1 cellular context compared by ENCODE assay signal in the genomic region with DNA sequence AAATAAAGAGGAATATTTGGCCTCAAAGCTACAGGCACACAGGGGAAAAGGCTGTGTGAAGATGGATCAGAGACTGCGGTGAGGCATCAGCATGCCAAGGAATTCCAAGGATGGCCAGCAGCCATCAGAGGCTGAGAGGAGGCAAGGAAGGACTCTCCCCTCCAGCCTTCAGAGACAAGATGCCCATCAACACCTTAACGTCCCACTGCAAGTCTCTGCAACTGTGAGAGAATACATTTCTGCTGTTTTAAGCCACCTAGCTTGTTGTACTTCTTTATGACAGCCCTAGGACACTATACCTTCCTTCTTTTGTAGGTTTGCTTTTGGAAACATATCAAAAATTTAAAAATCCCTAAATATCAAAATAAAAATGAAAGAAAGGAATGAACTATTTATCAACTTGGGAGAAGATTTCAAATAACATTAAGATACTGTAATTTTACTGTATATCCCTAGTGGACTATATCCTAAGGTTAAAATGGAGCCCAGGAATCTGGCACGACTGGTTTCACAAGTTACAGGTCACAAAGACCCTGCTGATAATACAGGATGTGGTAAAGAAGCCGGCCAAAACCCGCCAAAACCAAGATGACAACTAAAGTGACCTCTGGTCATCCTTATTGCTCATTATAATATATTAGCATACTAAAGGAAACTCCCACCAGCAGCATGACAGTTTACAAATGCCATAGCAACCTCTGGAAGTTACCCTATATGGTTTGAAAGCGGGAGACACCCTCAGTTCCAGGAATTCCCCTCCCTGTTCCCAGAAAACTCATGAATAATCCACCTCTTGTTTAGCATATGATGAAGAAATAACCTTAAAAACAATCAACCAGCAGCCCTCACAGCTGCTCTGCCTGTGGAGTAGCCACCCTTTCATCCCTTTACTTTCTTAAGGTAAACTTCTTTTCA.
TF ChIP-seq lines count a peak whose summit lies in the region.

No MANE protein-coding gene starts in this region.

TF ChIP-seq in K562, 482 proteins besides CTCF, POLR2A, EP300 and RAD21 (continued from another document and continues in another):
- TF ChIP-seq, protein P1, sequence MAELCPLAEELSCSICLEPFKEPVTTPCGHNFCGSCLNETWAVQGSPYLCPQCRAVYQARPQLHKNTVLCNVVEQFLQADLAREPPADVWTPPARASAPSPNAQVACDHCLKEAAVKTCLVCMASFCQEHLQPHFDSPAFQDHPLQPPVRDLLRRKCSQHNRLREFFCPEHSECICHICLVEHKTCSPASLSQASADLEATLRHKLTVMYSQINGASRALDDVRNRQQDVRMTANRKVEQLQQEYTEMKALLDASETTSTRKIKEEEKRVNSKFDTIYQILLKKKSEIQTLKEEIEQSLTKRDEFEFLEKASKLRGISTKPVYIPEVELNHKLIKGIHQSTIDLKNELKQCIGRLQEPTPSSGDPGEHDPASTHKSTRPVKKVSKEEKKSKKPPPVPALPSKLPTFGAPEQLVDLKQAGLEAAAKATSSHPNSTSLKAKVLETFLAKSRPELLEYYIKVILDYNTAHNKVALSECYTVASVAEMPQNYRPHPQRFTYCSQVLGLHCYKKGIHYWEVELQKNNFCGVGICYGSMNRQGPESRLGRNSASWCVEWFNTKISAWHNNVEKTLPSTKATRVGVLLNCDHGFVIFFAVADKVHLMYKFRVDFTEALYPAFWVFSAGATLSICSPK (IDR thresholded peaks at IDR 0.05; ENCODE audit: borderline replicate concordance): no peak
- TF ChIP-seq, protein P2, sequence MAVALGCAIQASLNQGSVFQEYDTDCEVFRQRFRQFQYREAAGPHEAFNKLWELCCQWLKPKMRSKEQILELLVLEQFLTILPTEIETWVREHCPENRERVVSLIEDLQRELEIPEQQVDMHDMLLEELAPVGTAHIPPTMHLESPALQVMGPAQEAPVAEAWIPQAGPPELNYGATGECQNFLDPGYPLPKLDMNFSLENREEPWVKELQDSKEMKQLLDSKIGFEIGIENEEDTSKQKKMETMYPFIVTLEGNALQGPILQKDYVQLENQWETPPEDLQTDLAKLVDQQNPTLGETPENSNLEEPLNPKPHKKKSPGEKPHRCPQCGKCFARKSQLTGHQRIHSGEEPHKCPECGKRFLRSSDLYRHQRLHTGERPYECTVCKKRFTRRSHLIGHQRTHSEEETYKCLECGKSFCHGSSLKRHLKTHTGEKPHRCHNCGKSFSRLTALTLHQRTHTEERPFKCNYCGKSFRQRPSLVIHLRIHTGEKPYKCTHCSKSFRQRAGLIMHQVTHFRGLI (CRISPR knock-in tag; IDR thresholded peaks at IDR 0.05): no peak
- TF ChIP-seq RUNX1 (IDR thresholded peaks at IDR 0.05; ENCODE audit: low read depth): no peak
- no peak for TF ChIP-seq KLF10 (CRISPR knock-in tag; IDR thresholded peaks at IDR 0.05)
- TF ChIP-seq ELF1 (tag; IDR thresholded peaks at IDR 0.05): no peak
- TF ChIP-seq, protein P3, sequence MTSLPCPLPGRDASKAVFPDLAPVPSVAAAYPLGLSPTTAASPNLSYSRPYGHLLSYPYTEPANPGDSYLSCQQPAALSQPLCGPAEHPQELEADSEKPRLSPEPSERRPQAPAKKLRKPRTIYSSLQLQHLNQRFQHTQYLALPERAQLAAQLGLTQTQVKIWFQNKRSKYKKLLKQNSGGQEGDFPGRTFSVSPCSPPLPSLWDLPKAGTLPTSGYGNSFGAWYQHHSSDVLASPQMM (CRISPR knock-in tag; IDR thresholded peaks at IDR 0.05): no peak
- TF ChIP-seq ZFPM2 (CRISPR knock-in tag; IDR thresholded peaks at IDR 0.05): no peak
- TF ChIP-seq ARID1B (IDR thresholded peaks at IDR 0.05): 0 out of 2 replicates have a peak, but pooled peaks have one; percentile 24
- TF ChIP-seq, protein P4, sequence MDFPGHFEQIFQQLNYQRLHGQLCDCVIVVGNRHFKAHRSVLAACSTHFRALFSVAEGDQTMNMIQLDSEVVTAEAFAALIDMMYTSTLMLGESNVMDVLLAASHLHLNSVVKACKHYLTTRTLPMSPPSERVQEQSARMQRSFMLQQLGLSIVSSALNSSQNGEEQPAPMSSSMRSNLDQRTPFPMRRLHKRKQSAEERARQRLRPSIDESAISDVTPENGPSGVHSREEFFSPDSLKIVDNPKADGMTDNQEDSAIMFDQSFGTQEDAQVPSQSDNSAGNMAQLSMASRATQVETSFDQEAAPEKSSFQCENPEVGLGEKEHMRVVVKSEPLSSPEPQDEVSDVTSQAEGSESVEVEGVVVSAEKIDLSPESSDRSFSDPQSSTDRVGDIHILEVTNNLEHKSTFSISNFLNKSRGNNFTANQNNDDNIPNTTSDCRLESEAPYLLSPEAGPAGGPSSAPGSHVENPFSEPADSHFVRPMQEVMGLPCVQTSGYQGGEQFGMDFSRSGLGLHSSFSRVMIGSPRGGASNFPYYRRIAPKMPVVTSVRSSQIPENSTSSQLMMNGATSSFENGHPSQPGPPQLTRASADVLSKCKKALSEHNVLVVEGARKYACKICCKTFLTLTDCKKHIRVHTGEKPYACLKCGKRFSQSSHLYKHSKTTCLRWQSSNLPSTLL (IDR thresholded peaks at IDR 0.05): no peak
- TF ChIP-seq, protein P5, sequence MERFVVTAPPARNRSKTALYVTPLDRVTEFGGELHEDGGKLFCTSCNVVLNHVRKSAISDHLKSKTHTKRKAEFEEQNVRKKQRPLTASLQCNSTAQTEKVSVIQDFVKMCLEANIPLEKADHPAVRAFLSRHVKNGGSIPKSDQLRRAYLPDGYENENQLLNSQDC (CRISPR knock-in tag; IDR thresholded peaks at IDR 0.05): no peak
- TF ChIP-seq TAF15 (IDR thresholded peaks at IDR 0.05; ENCODE audit: low read depth, low read length): no peak
- peak; percentile 81; the same call in 1 of the 2 replicates for TF ChIP-seq BACH1 (tag; IDR thresholded peaks at IDR 0.05)
- peak; percentile 89 for TF ChIP-seq ETV1 (tag; conservative IDR thresholded peaks at IDR 0.05; ENCODE audit: low read depth)
- TF ChIP-seq, protein P6, sequence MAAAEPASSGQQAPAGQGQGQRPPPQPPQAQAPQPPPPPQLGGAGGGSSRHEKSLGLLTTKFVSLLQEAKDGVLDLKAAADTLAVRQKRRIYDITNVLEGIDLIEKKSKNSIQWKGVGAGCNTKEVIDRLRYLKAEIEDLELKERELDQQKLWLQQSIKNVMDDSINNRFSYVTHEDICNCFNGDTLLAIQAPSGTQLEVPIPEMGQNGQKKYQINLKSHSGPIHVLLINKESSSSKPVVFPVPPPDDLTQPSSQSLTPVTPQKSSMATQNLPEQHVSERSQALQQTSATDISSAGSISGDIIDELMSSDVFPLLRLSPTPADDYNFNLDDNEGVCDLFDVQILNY (CRISPR knock-in tag; IDR thresholded peaks at IDR 0.05): no peak
- TF ChIP-seq CBX2 (IDR thresholded peaks at IDR 0.05; ENCODE audit: insufficient read depth, low read length, poor library complexity, severe bottlenecking): no peak
- TF ChIP-seq, protein P7, sequence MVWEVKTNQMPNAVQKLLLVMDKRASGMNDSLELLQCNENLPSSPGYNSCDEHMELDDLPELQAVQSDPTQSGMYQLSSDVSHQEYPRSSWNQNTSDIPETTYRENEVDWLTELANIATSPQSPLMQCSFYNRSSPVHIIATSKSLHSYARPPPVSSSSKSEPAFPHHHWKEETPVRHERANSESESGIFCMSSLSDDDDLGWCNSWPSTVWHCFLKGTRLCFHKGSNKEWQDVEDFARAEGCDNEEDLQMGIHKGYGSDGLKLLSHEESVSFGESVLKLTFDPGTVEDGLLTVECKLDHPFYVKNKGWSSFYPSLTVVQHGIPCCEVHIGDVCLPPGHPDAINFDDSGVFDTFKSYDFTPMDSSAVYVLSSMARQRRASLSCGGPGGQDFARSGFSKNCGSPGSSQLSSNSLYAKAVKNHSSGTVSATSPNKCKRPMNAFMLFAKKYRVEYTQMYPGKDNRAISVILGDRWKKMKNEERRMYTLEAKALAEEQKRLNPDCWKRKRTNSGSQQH (CRISPR knock-in tag; IDR thresholded peaks at IDR 0.05): no peak
- TF ChIP-seq HNRNPL (IDR thresholded peaks at IDR 0.05; ENCODE audit: low read depth, low read length): no peak
- TF ChIP-seq, protein P8, sequence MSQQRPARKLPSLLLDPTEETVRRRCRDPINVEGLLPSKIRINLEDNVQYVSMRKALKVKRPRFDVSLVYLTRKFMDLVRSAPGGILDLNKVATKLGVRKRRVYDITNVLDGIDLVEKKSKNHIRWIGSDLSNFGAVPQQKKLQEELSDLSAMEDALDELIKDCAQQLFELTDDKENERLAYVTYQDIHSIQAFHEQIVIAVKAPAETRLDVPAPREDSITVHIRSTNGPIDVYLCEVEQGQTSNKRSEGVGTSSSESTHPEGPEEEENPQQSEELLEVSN (IDR thresholded peaks at IDR 0.05; ENCODE audit: borderline replicate concordance in 1 of 2, extremely low read depth in 1 of 2, insufficient read depth in 1 of 2, insufficient read length in 1 of 2, low read depth in 1 of 2, low read length in 1 of 2, poor library complexity in 1 of 2, severe bottlenecking in 1 of 2): no peak
- TF ChIP-seq HDGF (IDR thresholded peaks at IDR 0.05): no peak
- peak; percentile 58 for TF ChIP-seq ZNF584 (CRISPR knock-in tag; IDR thresholded peaks at IDR 0.05; ENCODE audit: low read depth)
- TF ChIP-seq PML (IDR thresholded peaks at IDR 0.05; ENCODE audit: low read length): peak; percentile 24; the same call in 1 of the 2 replicates
- TF ChIP-seq MXI1 (IDR thresholded peaks at IDR 0.05; ENCODE audit: low read depth, low read length): no peak
- no peak for TF ChIP-seq GABPB2 (CRISPR knock-in tag; conservative IDR thresholded peaks at IDR 0.05)
- no peak for TF ChIP-seq SNIP1 (IDR thresholded peaks at IDR 0.05; ENCODE audit: low read depth)
- TF ChIP-seq, protein P9, sequence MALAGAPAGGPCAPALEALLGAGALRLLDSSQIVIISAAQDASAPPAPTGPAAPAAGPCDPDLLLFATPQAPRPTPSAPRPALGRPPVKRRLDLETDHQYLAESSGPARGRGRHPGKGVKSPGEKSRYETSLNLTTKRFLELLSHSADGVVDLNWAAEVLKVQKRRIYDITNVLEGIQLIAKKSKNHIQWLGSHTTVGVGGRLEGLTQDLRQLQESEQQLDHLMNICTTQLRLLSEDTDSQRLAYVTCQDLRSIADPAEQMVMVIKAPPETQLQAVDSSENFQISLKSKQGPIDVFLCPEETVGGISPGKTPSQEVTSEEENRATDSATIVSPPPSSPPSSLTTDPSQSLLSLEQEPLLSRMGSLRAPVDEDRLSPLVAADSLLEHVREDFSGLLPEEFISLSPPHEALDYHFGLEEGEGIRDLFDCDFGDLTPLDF (CRISPR knock-in tag; IDR thresholded peaks at IDR 0.05): 0 out of 2 replicates have a peak, but pooled peaks have one; percentile 52
- no peak for TF ChIP-seq PRPF4 (IDR thresholded peaks at IDR 0.05; ENCODE audit: insufficient read depth, low read depth, low read length, poor library complexity, severe bottlenecking)
- TF ChIP-seq POU5F1 (IDR thresholded peaks at IDR 0.05; ENCODE audit: borderline replicate concordance, low read depth, low read length, partially characterized antibody): no peak
- TF ChIP-seq BRCA1 (IDR thresholded peaks at IDR 0.05): no peak
- no peak for TF ChIP-seq BRCA1 (CRISPR knock-in tag; IDR thresholded peaks at IDR 0.05)
- TF ChIP-seq ZNF224 (CRISPR knock-in tag; IDR thresholded peaks at IDR 0.05): no peak
- 0 out of 2 replicates have a peak, but pooled peaks have one; percentile 21 for TF ChIP-seq ZBTB17 (CRISPR knock-in tag; IDR thresholded peaks at IDR 0.05)
- TF ChIP-seq, protein P10, sequence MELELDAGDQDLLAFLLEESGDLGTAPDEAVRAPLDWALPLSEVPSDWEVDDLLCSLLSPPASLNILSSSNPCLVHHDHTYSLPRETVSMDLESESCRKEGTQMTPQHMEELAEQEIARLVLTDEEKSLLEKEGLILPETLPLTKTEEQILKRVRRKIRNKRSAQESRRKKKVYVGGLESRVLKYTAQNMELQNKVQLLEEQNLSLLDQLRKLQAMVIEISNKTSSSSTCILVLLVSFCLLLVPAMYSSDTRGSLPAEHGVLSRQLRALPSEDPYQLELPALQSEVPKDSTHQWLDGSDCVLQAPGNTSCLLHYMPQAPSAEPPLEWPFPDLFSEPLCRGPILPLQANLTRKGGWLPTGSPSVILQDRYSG (tag; conservative IDR thresholded peaks at IDR 0.05; ENCODE audit: low read depth): peak; percentile 35; the same call in 1 of the 2 replicates
- TF ChIP-seq, protein P11, sequence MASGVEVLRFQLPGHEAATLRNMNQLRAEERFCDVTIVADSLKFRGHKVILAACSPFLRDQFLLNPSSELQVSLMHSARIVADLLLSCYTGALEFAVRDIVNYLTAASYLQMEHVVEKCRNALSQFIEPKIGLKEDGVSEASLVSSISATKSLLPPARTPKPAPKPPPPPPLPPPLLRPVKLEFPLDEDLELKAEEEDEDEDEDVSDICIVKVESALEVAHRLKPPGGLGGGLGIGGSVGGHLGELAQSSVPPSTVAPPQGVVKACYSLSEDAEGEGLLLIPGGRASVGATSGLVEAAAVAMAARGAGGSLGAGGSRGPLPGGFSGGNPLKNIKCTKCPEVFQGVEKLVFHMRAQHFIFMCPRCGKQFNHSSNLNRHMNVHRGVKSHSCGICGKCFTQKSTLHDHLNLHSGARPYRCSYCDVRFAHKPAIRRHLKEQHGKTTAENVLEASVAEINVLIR (CRISPR knock-in tag; IDR thresholded peaks at IDR 0.05): no peak
- TF ChIP-seq KDM2B (CRISPR knock-in tag; IDR thresholded peaks at IDR 0.05): no peak
- TF ChIP-seq CHCHD3 (CRISPR knock-in tag; IDR thresholded peaks at IDR 0.05): no peak
- TF ChIP-seq SMARCB1 (IDR thresholded peaks at IDR 0.05; ENCODE audit: insufficient read length, low read depth): no peak
- TF ChIP-seq, protein P12, sequence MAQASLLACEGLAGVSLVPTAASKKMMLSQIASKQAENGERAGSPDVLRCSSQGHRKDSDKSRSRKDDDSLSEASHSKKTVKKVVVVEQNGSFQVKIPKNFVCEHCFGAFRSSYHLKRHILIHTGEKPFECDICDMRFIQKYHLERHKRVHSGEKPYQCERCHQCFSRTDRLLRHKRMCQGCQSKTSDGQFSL (CRISPR knock-in tag; IDR thresholded peaks at IDR 0.05): no peak
- TF ChIP-seq, protein P12 (tag; IDR thresholded peaks at IDR 0.05): peak in 1 of 2 experiments; percentile 64; a peak in 1 of 4 replicates
- no peak for TF ChIP-seq ZNF830 (CRISPR knock-in tag; IDR thresholded peaks at IDR 0.05)
- TF ChIP-seq, protein P13, sequence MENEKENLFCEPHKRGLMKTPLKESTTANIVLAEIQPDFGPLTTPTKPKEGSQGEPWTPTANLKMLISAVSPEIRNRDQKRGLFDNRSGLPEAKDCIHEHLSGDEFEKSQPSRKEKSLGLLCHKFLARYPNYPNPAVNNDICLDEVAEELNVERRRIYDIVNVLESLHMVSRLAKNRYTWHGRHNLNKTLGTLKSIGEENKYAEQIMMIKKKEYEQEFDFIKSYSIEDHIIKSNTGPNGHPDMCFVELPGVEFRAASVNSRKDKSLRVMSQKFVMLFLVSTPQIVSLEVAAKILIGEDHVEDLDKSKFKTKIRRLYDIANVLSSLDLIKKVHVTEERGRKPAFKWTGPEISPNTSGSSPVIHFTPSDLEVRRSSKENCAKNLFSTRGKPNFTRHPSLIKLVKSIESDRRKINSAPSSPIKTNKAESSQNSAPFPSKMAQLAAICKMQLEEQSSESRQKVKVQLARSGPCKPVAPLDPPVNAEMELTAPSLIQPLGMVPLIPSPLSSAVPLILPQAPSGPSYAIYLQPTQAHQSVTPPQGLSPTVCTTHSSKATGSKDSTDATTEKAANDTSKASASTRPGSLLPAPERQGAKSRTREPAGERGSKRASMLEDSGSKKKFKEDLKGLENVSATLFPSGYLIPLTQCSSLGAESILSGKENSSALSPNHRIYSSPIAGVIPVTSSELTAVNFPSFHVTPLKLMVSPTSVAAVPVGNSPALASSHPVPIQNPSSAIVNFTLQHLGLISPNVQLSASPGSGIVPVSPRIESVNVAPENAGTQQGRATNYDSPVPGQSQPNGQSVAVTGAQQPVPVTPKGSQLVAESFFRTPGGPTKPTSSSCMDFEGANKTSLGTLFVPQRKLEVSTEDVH (IDR thresholded peaks at IDR 0.05; ENCODE audit: low read depth, partially characterized antibody): peak; percentile 80
- TF ChIP-seq RFX5 (IDR thresholded peaks at IDR 0.05; ENCODE audit: low read depth, low read length): no peak
- TF ChIP-seq COPS2 (conservative IDR thresholded peaks at IDR 0.05): no peak
